Comparison of ENCODE assay signal across 8 cellular contexts in genomic region chr10:13348216-13349017, GRCh38. TPM values are rescaled to one million over a fixed set of nuclear protein-coding genes. Genes with fewer than 3 reads are reported as not detected.
DNase-seq lines count a peak whose midpoint lies in the region; ATAC-seq, FAIRE-seq and TF ChIP-seq lines count a peak whose summit lies in the region.

TSS of gene SEPHS1 (minus strand) at chr10:13348293. CDS start at chr10:13344950, 3,343 bp downstream.

- H4K20me1 ChIP-seq in endothelial cell of umbilical vein (replicated peaks; ENCODE audit: control insufficient read depth, extremely low read depth, insufficient read depth, low read length), result no peaks in the 10 kb centered on the region

- peak within 1 kb of the TSS; percentile 71 for H3K4me3 ChIP-seq in NT2/D1 (ENCODE audit: insufficient read length, low read depth)
- peak within 1 kb of the TSS; percentile 40 to 84 (median 82) for H3K4me3 ChIP-seq in endothelial cell of umbilical vein (replicated peaks in 1 of 3; ENCODE audit: insufficient read depth in 1 of 3, low read depth in 1 of 3, low read length in 3 of 3)

- BruUV-seq in endothelial cell of umbilical vein (replicated peaks; lab: Mats Ljungman, UMichigan), result TSS peak; percentile 14

- peaks cover 3% of the 10 kb centered on the region for H3K4me1 ChIP-seq in NT2/D1 (ENCODE audit: insufficient read depth, insufficient read length)
- H3K4me1 ChIP-seq in endothelial cell of umbilical vein (ENCODE audit: control insufficient read depth, extremely low read depth, insufficient read depth, low read length), result peaks cover 24% of the 10 kb centered on the region

- peak; percentile 56 for ATAC-seq in HG03432 (IDR thresholded peaks at IDR 0.05; ENCODE audit: unreplicated experiment)

- peak within 1 kb of the TSS; percentile 65 for H3K27ac ChIP-seq in endothelial cell of umbilical vein (ENCODE audit: insufficient read depth, low read depth, low read length)

- no peaks in the 10 kb centered on the region for H3K9me3 ChIP-seq in NT2/D1 (ENCODE audit: insufficient read depth, low read length)
- H3K9me3 ChIP-seq in endothelial cell of umbilical vein (replicated peaks; ENCODE audit: control insufficient read depth, insufficient read depth, low read length), result no peaks in the 10 kb centered on the region

- peak in 1 of 2 donors; percentile 5 for TF ChIP-seq CTCF in endothelial cell of umbilical vein (IDR thresholded peaks at IDR 0.05; ENCODE audit: extremely low read depth in 1 of 2, insufficient read depth in 1 of 2, low read depth in 1 of 2, low read length in 2 of 2)

- POLR2A ChIA-PET in endothelial cell of umbilical vein (lab: Charles Lee), result no interaction called here

- H3K9me1 ChIP-seq in endothelial cell of umbilical vein (replicated peaks; ENCODE audit: control insufficient read depth, extremely low read depth, insufficient read depth, low read length), result no peaks in the 10 kb centered on the region

- H3K36me3 ChIP-seq in NT2/D1 (ENCODE audit: insufficient read depth, insufficient read length, low read length) (peaks cover 11% of the 10 kb centered on the region), endothelial cell of umbilical vein (ENCODE audit: control insufficient read depth in 2 of 2, extremely low read depth in 1 of 2, insufficient read depth in 2 of 2, low read length in 2 of 2) (peaks cover 0 to 2% of the 10 kb centered on the region in 2 experiments)

- peak within 1 kb of the TSS; percentile 15 for H2AFZ ChIP-seq in endothelial cell of umbilical vein (ENCODE audit: low read depth, low read length)

- peaks cover 31% of the 10 kb centered on the region for H3K79me2 ChIP-seq in endothelial cell of umbilical vein (ENCODE audit: control insufficient read depth, insufficient read depth, low read length)

- H3K27me3 ChIP-seq in NT2/D1 (ENCODE audit: insufficient read depth, insufficient read length), result no peaks in the 10 kb centered on the region
- peaks cover 30 to 36% of the 10 kb centered on the region in 2 experiments for H3K27me3 ChIP-seq in endothelial cell of umbilical vein (ENCODE audit: control insufficient read depth in 2 of 2, insufficient read depth in 2 of 2, low read length in 2 of 2)

- H3K9ac ChIP-seq in NT2/D1 (ENCODE audit: insufficient read length, low read depth) (peak within 1 kb of the TSS; percentile 97), endothelial cell of umbilical vein (replicated peaks; ENCODE audit: extremely low read depth, insufficient read depth, low read length) (peak within 1 kb of the TSS; percentile 87)

- peak; percentile 47 for TF ChIP-seq POLR2A in GM19099 (IDR thresholded peaks at IDR 0.05; ENCODE audit: extremely low read depth, insufficient read length, low read depth)
- TF ChIP-seq POLR2A in endothelial cell of umbilical vein (IDR thresholded peaks at IDR 0.05; ENCODE audit: low read depth, low read length), result no peak

- intact Hi-C loops in endothelial cell of umbilical vein (cut with micrococcal nuclease), result loop anchor here (2.0 to 5.0 kb wide), 2 partner anchors 179 to 188 kb away; partner anchors contain the start of genes BEND7 and MCM10

- CTCF ChIA-PET in endothelial cell of umbilical vein (lab: Charles Lee), result interaction anchor here (0.5 kb wide), 1 partner anchor 73 kb away, joined by 4 read pairs; no protein-coding TSS in a partner anchor

- peak within 1 kb of the TSS; percentile 96 for H3K4me2 ChIP-seq in endothelial cell of umbilical vein (ENCODE audit: insufficient read depth, low read length)

- peak; percentile 61 for FAIRE-seq in endothelial cell of umbilical vein (lab: Jason Lieb, UNC)

- peak in 12 of 14 donors; percentile 44 to 84 (median 68) for DNase-seq in C1 segment of cervical spinal cord (lab: John Stamatoyannopoulos, UW)
- peak; percentile 56 for DNase-seq in NT2/D1 (ENCODE audit: low read depth, low spot score)
- peak; percentile 79 for DNase-seq in activated CD8-positive, alpha-beta memory T cell treated with anti-CD3 and anti-CD28 coated beads, Interleukin-2, amount 50 U/mL, for 4 hours
- DNase-seq in endothelial cell of umbilical vein (ENCODE audit: low read depth, low spot score), result peak; percentile 62
- peak; percentile 77 for DNase-seq in midbrain (lab: John Stamatoyannopoulos, UW)
- peak; percentile 74 for DNase-seq in stimulated activated CD8-positive, alpha-beta memory T cell treated with anti-CD3 and anti-CD28 coated beads, Interleukin-2, amount 100 ng/mL, for 48 hours (ENCODE audit: low read depth in 2 of 2)

- dilution Hi-C loops in endothelial cell of umbilical vein (cut with MboI; ENCODE audit: extremely low pct_ligation_motif_present, low sequenced_read_pairs), result no loop called here

TF ChIP-seq in endothelial cell of umbilical vein, 7 proteins besides CTCF, POLR2A, EP300 and RAD21:
- TF ChIP-seq POLR2AphosphoS5 (IDR thresholded peaks at IDR 0.05; ENCODE audit: insufficient read depth, low read depth, low read length) (peak; percentile 3), GATA2 (IDR thresholded peaks at IDR 0.05; ENCODE audit: insufficient read depth, insufficient read length, low read depth, low read length) (no peak)

RNA-seq across cellular contexts. Expression of gene SEPHS1, which starts in this region (rescaled TPM):
- total RNA-seq in endothelial cell of umbilical vein, result 55.4 and 59.9 TPM in 2 replicates
- polyA plus RNA-seq in endothelial cell of umbilical vein, result 31.6 and 40.6 TPM in 2 replicates
- 45.6 and 53.1 TPM in 2 replicates for polyA plus RNA-seq in endothelial cell of umbilical vein (2011; cell fraction: cytosol; rRNA removed)
- polyA plus RNA-seq in endothelial cell of umbilical vein (2011; cell fraction: nucleus; rRNA removed), result 37.9 and 41.7 TPM in 2 replicates
- 52.0 and 64.4 TPM in 2 replicates for polyA plus RNA-seq in endothelial cell of umbilical vein (2012)
- 80.5 and 82.6 TPM in 2 replicates for polyA minus RNA-seq in endothelial cell of umbilical vein
- polyA minus RNA-seq in endothelial cell of umbilical vein (2011; cell fraction: cytosol; rRNA and poly(A)+ RNA removed), result 46.8 TPM
- 19.1 and 25.1 TPM in 2 replicates for polyA minus RNA-seq in endothelial cell of umbilical vein (2011; cell fraction: nucleus; rRNA and poly(A)+ RNA removed)

Comparison
In these comparisons a context has a peak if more than half of its experiments do, and no peak if none do; other contexts are left out.
1. Peak in every context shown above with its lines: DNase-seq, ATAC-seq, H3K4me3 ChIP-seq and H3K27ac ChIP-seq.